12 cellular contexts compared by ENCODE assay signal in the genomic region with DNA sequence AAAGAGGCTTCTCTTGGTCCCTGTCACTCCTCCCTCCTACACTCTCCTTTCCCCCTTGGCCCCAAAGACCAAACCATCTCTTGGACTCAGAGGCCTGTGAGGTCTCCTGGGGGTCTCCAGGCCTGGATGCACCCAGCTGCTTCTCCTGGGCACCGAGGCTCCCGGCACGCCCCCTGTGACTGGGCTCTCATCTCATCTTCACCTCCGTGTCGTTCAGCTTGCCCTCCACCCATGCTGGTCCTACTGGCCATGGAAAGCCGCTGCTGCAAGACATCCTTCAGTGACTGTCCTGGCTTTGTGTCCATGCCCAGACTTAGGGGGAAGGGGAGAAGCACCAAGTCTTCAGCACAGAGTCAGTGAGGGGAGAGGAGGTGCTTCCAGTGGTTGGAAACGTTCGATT.
DNase-seq lines count a peak whose midpoint lies in the region; ATAC-seq, FAIRE-seq and TF ChIP-seq lines count a peak whose summit lies in the region.
"Had no signal": no experiment of that assay in that cellular context is flagged by ENCODE, and none has a peak within 500 bp of the region (broad histone marks: within the 10 kb centered on the region; RNA-seq: fewer than 3 reads in every experiment).

No MANE protein-coding gene starts in this region.

- H3K23me2 ChIP-seq in H9 (ENCODE audit: insufficient read length, low read depth, low read length, poor library complexity, severe bottlenecking), result peaks cover 11% of the 10 kb centered on the region

- no peak overlapping the region for H4K91ac ChIP-seq in H9 (ENCODE audit: insufficient read length, low read depth, low read length)

- no peak overlapping the region for H3K18ac ChIP-seq in H9 (ENCODE audit: insufficient read length, low read depth, low read length)

- H3K27me3 Mint-ChIP-seq in CD4-positive, alpha-beta T cell, result peaks cover 20% of the 10 kb centered on the region
- peaks cover 23% of the 10 kb centered on the region for H3K27me3 Mint-ChIP-seq in osteocyte (ENCODE audit: unreplicated experiment)
- H3K27me3 Mint-ChIP-seq in CD14-positive monocyte (ENCODE audit: low read depth in 3 of 3), result peaks cover 27 to 41% (median 28%) of the 10 kb centered on the region in 3 donors
- H3K27me3 Mint-ChIP-seq in H9 (ENCODE audit: low read depth), result peaks cover 51% of the 10 kb centered on the region

- WGBS in H9 (ENCODE audit: extremely low coverage, insufficient read length, low lambda C conversion rate), result no CpG with 5 or more reads among the region's 8 CpGs

- no peak overlapping the region for H2BK120ac ChIP-seq in H9 (ENCODE audit: low read depth, low read length, poor library complexity, severe bottlenecking)

- CTCF ChIA-PET in CD4-positive, alpha-beta T cell (lab: Charles Lee), result no interaction called here

- H3K56ac ChIP-seq in H9 (ENCODE audit: insufficient read length, low read depth, low read length), result no peak overlapping the region

- H3K4me1 ChIP-seq in BLaER1, result peaks cover 45% of the 10 kb centered on the region
- H3K4me1 ChIP-seq in kidney (ENCODE audit: control insufficient read depth in 1 of 2, insufficient read depth in 1 of 2, low read depth in 1 of 2, low read length in 2 of 2), result peaks cover 0 to 8% of the 10 kb centered on the region in 2 donors
- no peaks in the 10 kb centered on the region for H3K4me1 ChIP-seq in H9 (ENCODE audit: insufficient read depth, low read length)

- no peak overlapping the region for H3K27ac Mint-ChIP-seq in CD4-positive, alpha-beta T cell
- no peak overlapping the region for H3K27ac Mint-ChIP-seq in osteocyte (ENCODE audit: unreplicated experiment)
- peak overlapping the region in 1 of 7 donors; percentile 48 for H3K27ac Mint-ChIP-seq in CD14-positive monocyte
- H3K27ac Mint-ChIP-seq in H9, result no peak overlapping the region; a peak in 1 of 7 replicates
- H3K27ac Mint-ChIP-seq: B cell had no signal

- H3K4ac ChIP-seq in H9 (ENCODE audit: low read depth, low read length), result no peak overlapping the region

- H4K5ac ChIP-seq in H9 (ENCODE audit: insufficient read length, low read depth, low read length), result no peak overlapping the region

- H3K79me1 ChIP-seq in H9 (ENCODE audit: insufficient read depth, low read depth, low read length, poor library complexity, severe bottlenecking), result no peaks in the 10 kb centered on the region

- no peak overlapping the region for H3K14ac ChIP-seq in H9 (ENCODE audit: insufficient read depth, low read length)

- no peaks in the 10 kb centered on the region for H4K20me1 ChIP-seq in BLaER1
- no peaks in the 10 kb centered on the region for H4K20me1 ChIP-seq in H9 (ENCODE audit: control insufficient read depth, insufficient read depth, insufficient read length)

- POLR2A ChIA-PET in CD4-positive, alpha-beta T cell (lab: Charles Lee), result no interaction called here

- H2BK20ac ChIP-seq in H9 (ENCODE audit: low read depth, low read length, poor library complexity, severe bottlenecking), result no peak overlapping the region

- H3K4me2 ChIP-seq in BLaER1 (peak overlapping the region; percentile 79), H9 (ENCODE audit: insufficient read depth, insufficient read length, low read length) (no peak overlapping the region)

- H3K9me3 ChIP-seq in BLaER1, result no peaks in the 10 kb centered on the region
- no peaks in the 10 kb centered on the region for H3K9me3 ChIP-seq in CD4-positive, alpha-beta T cell (ENCODE audit: control insufficient read depth, low read length)
- H3K9me3 ChIP-seq in kidney (ENCODE audit: control insufficient read depth in 1 of 2, low read length in 2 of 2), result no peaks in the 10 kb centered on the region
- no peaks in the 10 kb centered on the region for H3K9me3 ChIP-seq in H9 (ENCODE audit: control insufficient read depth, low read depth, low read length)

- H2AFZ ChIP-seq in H9 (ENCODE audit: low read length), result no peak overlapping the region

- H3K9ac ChIP-seq in BLaER1, result no peak overlapping the region
- H3K9ac ChIP-seq in kidney (ENCODE audit: low read length in 2 of 2), result no peak overlapping the region
- H3K9ac ChIP-seq in H9 (ENCODE audit: extremely low read depth, insufficient read length, low read length), result no peak overlapping the region

- H2BK12ac ChIP-seq in H9 (ENCODE audit: insufficient read length, low read depth, low read length), result no peak overlapping the region

- no peaks in the 10 kb centered on the region for H3K79me2 ChIP-seq in H9 (ENCODE audit: insufficient read depth, low read length)

- H3K27ac ChIP-seq in BLaER1 (no peak overlapping the region), kidney (ENCODE audit: low read depth in 2 of 2, low read length in 2 of 2) (no peak overlapping the region), H9 (ENCODE audit: insufficient read length, low read depth, low read length) (no peak overlapping the region)
- H3K27ac ChIP-seq in CD4-positive, alpha-beta T cell (ENCODE audit: low read depth, low read length), result no peak overlapping the region
- H3K27ac ChIP-seq: HL-60 had no signal

- H3K9me3 Mint-ChIP-seq in CD4-positive, alpha-beta T cell, result no peaks in the 10 kb centered on the region
- H3K9me3 Mint-ChIP-seq in osteocyte (ENCODE audit: unreplicated experiment), result no peaks in the 10 kb centered on the region
- peaks cover 0 to 9% (median 2%) of the 10 kb centered on the region in 7 donors for H3K9me3 Mint-ChIP-seq in CD14-positive monocyte
- H3K9me3 Mint-ChIP-seq in H9, result peaks cover 2% of the 10 kb centered on the region in 2 experiments; a peak in 3 of 5 replicates

- H3K23ac ChIP-seq in H9 (ENCODE audit: insufficient read length, low read depth, low read length), result no peak overlapping the region

- no peak for DNase-seq in CD4-positive, alpha-beta T cell
- DNase-seq in kidney (peak; percentile 59), osteocyte (ENCODE audit: extremely low spot score, unreplicated experiment) (peak; percentile 80), CD14-positive monocyte (ENCODE audit: low spot score) (no peak), H9 (no peak), medulla oblongata (ENCODE audit: extremely low spot score) (no peak)
- DNase-seq: GF-D8 had no signal

- H4K8ac ChIP-seq in H9 (replicated peaks; ENCODE audit: insufficient read length, low read depth, low read length), result no peak overlapping the region

- TF ChIP-seq CTCF in CD4-positive, alpha-beta T cell (IDR thresholded peaks at IDR 0.05), result no peak
- TF ChIP-seq CTCF in kidney (IDR thresholded peaks at IDR 0.05; ENCODE audit: borderline replicate concordance, extremely low read depth, insufficient read depth) (no peak), osteocyte (IDR thresholded peaks at IDR 0.05) (no peak), CD14-positive monocyte (IDR thresholded peaks at IDR 0.05) (no peak), H9 (conservative IDR thresholded peaks at IDR 0.05) (no peak)

- H2BK5ac ChIP-seq in H9 (ENCODE audit: insufficient read length, low read length), result no peak overlapping the region

- H2AK5ac ChIP-seq in H9 (ENCODE audit: insufficient read length, low read length), result no peak overlapping the region

- peaks cover 25% of the 10 kb centered on the region for H3K27me3 ChIP-seq in BLaER1
- peaks cover 11% of the 10 kb centered on the region for H3K27me3 ChIP-seq in CD4-positive, alpha-beta T cell (ENCODE audit: control insufficient read depth, insufficient read depth, low read length)
- no peaks in the 10 kb centered on the region; the same call in 1 of the 2 replicates for H3K27me3 ChIP-seq in H9 (ENCODE audit: insufficient read depth, low read length)

- no peaks in the 10 kb centered on the region for H3K36me3 Mint-ChIP-seq in CD4-positive, alpha-beta T cell (ENCODE audit: low read depth)
- H3K36me3 Mint-ChIP-seq in osteocyte (ENCODE audit: unreplicated experiment) (no peaks in the 10 kb centered on the region), CD14-positive monocyte (peaks cover 0 to 2% of the 10 kb centered on the region in 2 donors), H9 (ENCODE audit: insufficient read depth in 1 of 3, low read depth in 3 of 3) (no peaks in the 10 kb centered on the region; a peak in 1 of 7 replicates)

- no peaks in the 10 kb centered on the region for H3K36me3 ChIP-seq in BLaER1
- no peaks in the 10 kb centered on the region for H3K36me3 ChIP-seq in kidney (ENCODE audit: control insufficient read depth in 1 of 2, insufficient read depth in 2 of 2, low read length in 2 of 2)

- H3T11ph ChIP-seq in H9 (ENCODE audit: low read length), result no peak overlapping the region

- peaks cover 16% of the 10 kb centered on the region for H3K4me1 Mint-ChIP-seq in CD4-positive, alpha-beta T cell (ENCODE audit: low read depth)
- H3K4me1 Mint-ChIP-seq in osteocyte (ENCODE audit: unreplicated experiment) (peaks cover 3% of the 10 kb centered on the region), CD14-positive monocyte (peaks cover 25% of the 10 kb centered on the region), H9 (peaks cover 17 to 21% of the 10 kb centered on the region in 2 experiments)

- no peak overlapping the region for H2BK15ac ChIP-seq in H9 (ENCODE audit: low read depth, low read length)

- intact Hi-C loops in CD4-positive, alpha-beta T cell (cut with DNase I, micrococcal nuclease), result loop anchor here in 1 of 2 experiments (10.0 kb wide), 1 partner anchor 199 kb away; the partner anchor contains the start of gene CSGALNACT2
- intact Hi-C loops in kidney (cut with DNase I) (no loop called here), CD14-positive monocyte (cut with micrococcal nuclease) (loop anchor here in 1 of 2 donors (10.0 kb wide), 1 partner anchor 79 kb away; no protein-coding TSS in a partner anchor)

- no peak for ATAC-seq in CD4-positive, alpha-beta T cell (ENCODE audit: poor library complexity)

- no peak for FAIRE-seq in kidney (lab: Jason Lieb, UNC)
- FAIRE-seq: A204.1, H54 had no signal

- H3K4me3 Mint-ChIP-seq in CD4-positive, alpha-beta T cell, result peak overlapping the region; percentile 20
- H3K4me3 Mint-ChIP-seq in osteocyte (ENCODE audit: unreplicated experiment), result no peak overlapping the region
- H3K4me3 Mint-ChIP-seq in CD14-positive monocyte, result peak overlapping the region in 1 of 2 donors; percentile 41
- H3K4me3 Mint-ChIP-seq in H9, result no peak overlapping the region
- H3K4me3 Mint-ChIP-seq: B cell had no signal

- H3K4me3 ChIP-seq in BLaER1, result no peak overlapping the region
- no peak overlapping the region for H3K4me3 ChIP-seq in kidney (ENCODE audit: low read length in 2 of 2)

Comparison
In these comparisons a context has a peak if more than half of its experiments do, and no peak if none do; other contexts are left out.
1. DNase-seq: peak in kidney (single experiment) and osteocyte (single experiment); none in CD4-positive, alpha-beta T cell (0 of 10), CD14-positive monocyte (single experiment), H9 (single experiment) and medulla oblongata (single experiment).